ENCODE assay signal across 1 cellular context in genomic region chr10:46325021-46325420, GRCh38.
TF ChIP-seq lines count a peak whose summit lies in the region.

No MANE protein-coding gene starts in this region.

TF ChIP-seq in HCT116, 20 proteins besides CTCF, POLR2A, EP300 and RAD21 (continued from another document):
- TF ChIP-seq ZBTB33 (IDR thresholded peaks at IDR 0.05; ENCODE audit: extremely low read depth, insufficient replicate concordance, low read length), result no peak
- TF ChIP-seq ELF1 (IDR thresholded peaks at IDR 0.05; ENCODE audit: borderline replicate concordance, low read depth), result no peak
- no peak for TF ChIP-seq CBX3 (IDR thresholded peaks at IDR 0.05; ENCODE audit: low read depth)
- TF ChIP-seq ZNF274 (IDR thresholded peaks at IDR 0.05; ENCODE audit: low read depth, low read length), result no peak
